ENCODE assay signal across 16 cellular contexts in the genomic region with DNA sequence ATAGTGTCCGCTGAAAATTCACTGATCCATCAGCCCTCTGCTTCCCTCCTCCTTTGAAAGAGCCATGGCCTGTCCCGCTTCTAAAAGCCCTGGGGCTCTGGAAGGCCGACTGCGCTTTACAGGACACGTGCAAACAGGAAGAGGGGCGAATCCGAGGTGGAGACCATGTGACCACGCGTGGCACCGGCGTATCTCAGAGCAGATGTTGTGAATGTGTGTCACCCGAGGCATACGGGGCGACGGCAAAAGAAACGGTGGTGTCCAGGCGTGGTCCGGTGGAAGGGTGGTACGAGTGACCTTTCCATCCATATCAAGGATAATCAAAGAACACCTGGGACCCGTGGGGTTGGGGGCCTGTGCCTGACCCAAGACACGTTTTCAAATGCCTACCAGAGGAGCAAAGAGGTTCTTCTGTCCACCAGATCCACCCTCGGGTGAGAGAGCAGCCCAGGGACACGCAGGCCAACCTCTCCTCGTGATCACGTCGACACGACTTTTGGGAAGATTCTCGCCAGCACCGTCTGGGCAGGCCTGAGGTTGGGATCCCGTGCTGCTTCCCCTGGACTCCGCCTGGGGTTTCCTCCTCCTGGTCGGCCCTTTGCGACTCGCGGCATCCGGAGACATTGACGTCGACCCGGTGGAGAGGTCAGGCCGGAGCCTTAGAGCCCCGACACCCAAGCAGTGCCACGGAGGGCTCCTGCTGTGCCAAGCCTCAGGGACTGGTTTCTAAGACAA. TPM values are rescaled to one million over a fixed set of nuclear protein-coding genes. Genes with fewer than 3 reads are reported as not detected.
"Had no signal": no experiment of that assay in that cellular context is flagged by ENCODE, and none has a peak within 500 bp of the region (broad histone marks: within the 10 kb centered on the region; RNA-seq: fewer than 3 reads in every experiment).

No MANE protein-coding gene starts in this region.

RNA-seq across cellular contexts. Expression of gene KCNJ18, which starts 7.1 kb away (rescaled TPM):
- total RNA-seq: activated B cell treated with CpG ODN at 0.5 μM for 24 hours; activated CD4-positive, alpha-beta memory T cell treated with anti-CD3 and anti-CD28 coated beads for 36 hours; activated CD4-positive, alpha-beta T cell treated with anti-CD3 and anti-CD28 coated beads, Interleukin-2, amount 10 ng/mL, durations not matched to agents 24 days and 14 days; activated CD8-positive, alpha-beta memory T cell treated with anti-CD3 and anti-CD28 coated beads for 36 hours; activated CD8-positive, alpha-beta T cell treated with anti-CD3 and anti-CD28 coated beads for 36 hours; activated naive CD8-positive, alpha-beta T cell treated with anti-CD3 and anti-CD28 coated beads, Interleukin-2, amount 10 ng/mL, durations not matched to agents 7 days and 5 days; activated T-cell treated with anti-CD3 and anti-CD28 coated beads, Interleukin-2, amount 50 U/mL, for 4 hours; activated T-cell treated with anti-CD3 and anti-CD28 coated beads, Interleukin-2, amount 50 U/mL, for 72 hours; activated T-helper 1 cell treated with anti-CD3 and anti-CD28 coated beads, Interleukin-12 subunit alpha, Interleukin-12 subunit beta, Interleukin-2, Interleukin-4 antibody, amounts not matched to agents 30 ng/mL and 10 ng/mL and 1 ng/mL, durations not matched to agents 14 hours and 24 hours and 36 hours; activated T-helper 17 cell treated with anti-CD3 and anti-CD28 coated beads, Interleukin-2, amount 50 U/mL, for 72 hours; astrocyte; body of pancreas; breast epithelium; cardiac septum; cerebellum had no signal
- polyA plus RNA-seq: adipose tissue had no signal
